ENCODE assay signal across 24 cellular contexts in genomic region chr2:6941299-6942046, GRCh38. TPM values are rescaled to one million over a fixed set of nuclear protein-coding genes. Genes with fewer than 3 reads are reported as not detected.
DNase-seq lines count a peak whose midpoint lies in the region; ATAC-seq and TF ChIP-seq lines count a peak whose summit lies in the region.
"Had no signal": no experiment of that assay in that cellular context is flagged by ENCODE, and none has a peak within 500 bp of the region (broad histone marks: within the 10 kb centered on the region; RNA-seq: fewer than 3 reads in every experiment).

No MANE protein-coding gene starts in this region.

- intact Hi-C loops in dorsolateral prefrontal cortex (cut with DNase I), result no loop called here

- DNase-seq in activated T-cell treated with anti-CD3 and anti-CD28 coated beads, Interleukin-2, amount 50 U/mL, for 72 hours, result no peak
- no peak for DNase-seq in activated T-cell treated with anti-CD3 and anti-CD28 coated beads, Interleukin-2, amount 50 U/mL, for 1 hour
- DNase-seq in dorsolateral prefrontal cortex (no peak), mesothelial cell of epicardium (ENCODE audit: low spot score in 2 of 2, unreplicated experiment in 2 of 2) (no peak), NCI-H146 (lab: John Stamatoyannopoulos, UW) (no peak)
- DNase-seq: activated CD4-positive, alpha-beta T cell treated with anti-CD3 and anti-CD28 coated beads for 4 hours; activated naive CD4-positive, alpha-beta T cell treated with anti-CD3 and anti-CD28 coated beads for 36 hours; dermis blood vessel endothelial cell; HFFc6; Karpas-422; NCI-H1436; NCI-H2107; NCI-H446 treated with DMSO at 0.1 percent for 48 hours; stimulated activated CD4-positive, alpha-beta T cell treated with anti-CD3 and anti-CD28 coated beads, Interleukin-4, amount 100 ng/mL, for 4 hours; stimulated activated naive B cell treated with anti-CD40 and anti-IgM and Interleukin-4, amounts not matched to agents 10 μg/mL and 1 μg/mL and 100 μg/mL, for 72 hours; testis had no signal

- H3K27ac ChIP-seq in dorsolateral prefrontal cortex (peak overlapping the region; percentile 32 to 92 (median 83)), temporal lobe (ENCODE audit: low read depth, low read length) (peak overlapping the region; percentile 73)
- H3K27ac ChIP-seq: cardiac muscle cell, RWPE1, testis had no signal

- no peaks in the 10 kb centered on the region for H3K27me3 Mint-ChIP-seq in activated T-cell treated with anti-CD3 and anti-CD28 coated beads, Interleukin-2, amount 50 U/mL, for 72 hours (ENCODE audit: low read depth)
- no peaks in the 10 kb centered on the region for H3K27me3 Mint-ChIP-seq in mesothelial cell of epicardium (ENCODE audit: low read depth)

- peaks cover 14 to 36% of the 10 kb centered on the region in 2 donors for H3K36me3 Mint-ChIP-seq in activated T-cell treated with anti-CD3 and anti-CD28 coated beads, Interleukin-2, amount 50 U/mL, for 72 hours (ENCODE audit: insufficient read depth in 2 of 2)
- H3K36me3 Mint-ChIP-seq in mesothelial cell of epicardium, result peaks cover 42% of the 10 kb centered on the region

- peaks cover 58% of the 10 kb centered on the region for H3K4me1 Mint-ChIP-seq in activated T-cell treated with anti-CD3 and anti-CD28 coated beads, Interleukin-2, amount 50 U/mL, for 72 hours (ENCODE audit: low read depth)
- H3K4me1 Mint-ChIP-seq in mesothelial cell of epicardium, result peaks cover 4% of the 10 kb centered on the region

- no peaks in the 10 kb centered on the region for H3K27me3 ChIP-seq in dorsolateral prefrontal cortex
- H3K27me3 ChIP-seq: cardiac muscle cell, testis had no signal

- TF ChIP-seq CTCF in dorsolateral prefrontal cortex (IDR thresholded peaks at IDR 0.05 in 54 of 56, conservative IDR thresholded peaks at IDR 0.05 in 2 of 56; ENCODE audit: low read depth in 1 of 56, partially characterized antibody in 56 of 56) (peak in 1 of 56 donors; percentile 12), mesothelial cell of epicardium (IDR thresholded peaks at IDR 0.05; ENCODE audit: unreplicated experiment) (no peak)

- ATAC-seq in activated T-cell treated with anti-CD3 and anti-CD28 coated beads, Interleukin-2, amount 50 U/mL, for 72 hours (replicated peaks in 1 of 2), result no peak
- ATAC-seq in HG03139 (IDR thresholded peaks at IDR 0.05; ENCODE audit: unreplicated experiment) (no peak), esophagus mucosa (no peak)
- ATAC-seq: GM12878; HepG2; sciatic nerve; stimulated activated naive B cell treated with anti-CD40 and anti-IgM and Interleukin-4, amounts not matched to agents 10 μg/mL and 1 μg/mL and 100 μg/mL, for 72 hours had no signal

- H3K4me3 ChIP-seq in dorsolateral prefrontal cortex, result peak overlapping the region in 2 of 59 donors; percentile 20 to 25
- H3K4me3 ChIP-seq: cardiac muscle cell, GM12878, testis had no signal

- H3K27ac Mint-ChIP-seq in activated T-cell treated with anti-CD3 and anti-CD28 coated beads, Interleukin-2, amount 50 U/mL, for 72 hours, result peak overlapping the region; percentile 56
- peak overlapping the region; percentile 72 for H3K27ac Mint-ChIP-seq in mesothelial cell of epicardium
- H3K27ac Mint-ChIP-seq: activated naive CD4-positive, alpha-beta T cell treated with anti-CD3 and anti-CD28 coated beads for 36 hours; HFFc6; stimulated activated naive B cell treated with anti-CD40 and anti-IgM and Interleukin-4, amounts not matched to agents 10 μg/mL and 1 μg/mL and 100 μg/mL, for 72 hours had no signal

- H3K4me3 Mint-ChIP-seq in activated T-cell treated with anti-CD3 and anti-CD28 coated beads, Interleukin-2, amount 50 U/mL, for 72 hours, result no peak overlapping the region
- H3K4me3 Mint-ChIP-seq in mesothelial cell of epicardium, result no peak overlapping the region
- H3K4me3 Mint-ChIP-seq: activated naive CD4-positive, alpha-beta T cell treated with anti-CD3 and anti-CD28 coated beads for 36 hours; HFFc6; stimulated activated naive B cell treated with anti-CD40 and anti-IgM and Interleukin-4, amounts not matched to agents 10 μg/mL and 1 μg/mL and 100 μg/mL, for 72 hours had no signal

- no peaks in the 10 kb centered on the region for H3K9me3 Mint-ChIP-seq in activated T-cell treated with anti-CD3 and anti-CD28 coated beads, Interleukin-2, amount 50 U/mL, for 72 hours
- H3K9me3 Mint-ChIP-seq in mesothelial cell of epicardium, result no peaks in the 10 kb centered on the region
- H3K9me3 Mint-ChIP-seq: activated naive CD4-positive, alpha-beta T cell treated with anti-CD3 and anti-CD28 coated beads for 36 hours; stimulated activated naive B cell treated with anti-CD40 and anti-IgM and Interleukin-4, amounts not matched to agents 10 μg/mL and 1 μg/mL and 100 μg/mL, for 72 hours had no signal

RNA-seq across cellular contexts. Expression of gene RNF144A, which starts 24.3 kb away (rescaled TPM):
- 10 to 100 TPM; 52.1 to 73.9 TPM for total RNA-seq in activated T-cell treated with anti-CD3 and anti-CD28 coated beads, Interleukin-2, amount 50 U/mL, for 72 hours
- total RNA-seq in dorsolateral prefrontal cortex (100 to 1,000 TPM in 23 of 120 experiments, 10 to 100 TPM in 97; 49.5 to 144 (median 83.6) TPM), mesothelial cell of epicardium (52.3 to 54.4 TPM (median 52.8 TPM) in 3 replicates), temporal lobe (36.9 TPM), esophagus mucosa (5.5 TPM)
- total RNA-seq: HFFc6 had no signal
